In genomic region chr20:23441850-23442313, GRCh38 we compare ENCODE assay signal across 8 cellular contexts. TPM values are rescaled to one million over a fixed set of nuclear protein-coding genes. Genes with fewer than 3 reads are reported as not detected.
DNase-seq lines count a peak whose midpoint lies in the region; ATAC-seq, FAIRE-seq and TF ChIP-seq lines count a peak whose summit lies in the region.

No MANE protein-coding gene starts in this region.

- no peak for TF ChIP-seq POLR2A in GM12878 (IDR thresholded peaks at IDR 0.05; ENCODE audit: low read depth, low read length)

- H3K27me3 ChIP-seq in H7 (ENCODE audit: control insufficient read depth, insufficient read depth, low read length) (0 out of 2 replicates have a peak, but pooled peaks cover 2% of the 10 kb centered on the region), GM12878 (replicated peaks in 1 of 2; ENCODE audit: control insufficient read depth in 2 of 2, insufficient read depth in 2 of 2, low read length in 1 of 2) (no peaks in the 10 kb centered on the region), smooth muscle cell (ENCODE audit: low read depth) (no peaks in the 10 kb centered on the region)

- no peak overlapping the region for H3K4me3 Mint-ChIP-seq in T-helper 2 cell treated with Interferon-gamma antibody and Interleukin-4, amounts not matched to agents 5 μg/mL and 100 μg/mL, for 36 hours

- H3K4me2 ChIP-seq in GM12878 (ENCODE audit: control insufficient read depth, insufficient read depth) (no peak overlapping the region), smooth muscle cell (no peak overlapping the region)

- SMC1A ChIA-PET in GM12878 (lab: Charles Lee; ENCODE audit: uncharacterized antibody, unreplicated experiment): interaction anchor here (1.0 to 1.8 kb wide), 6 partner anchors 92 to 202 kb away, joined by 3 to 6 read pairs (median 4); no protein-coding TSS in a partner anchor

- H3K36me3 ChIP-seq in H7 (replicated peaks; ENCODE audit: control insufficient read depth, insufficient read depth, low read length) (no peaks in the 10 kb centered on the region), GM12878 (ENCODE audit: control insufficient read depth in 2 of 2, insufficient read depth in 2 of 2, low read length in 1 of 2) (no peaks in the 10 kb centered on the region), smooth muscle cell (ENCODE audit: low read depth) (no peaks in the 10 kb centered on the region)

- ATAC-seq in GM12878: peak; percentile 89
- no peak for ATAC-seq in GM21367 (IDR thresholded peaks at IDR 0.05; ENCODE audit: unreplicated experiment)

- no peaks in the 10 kb centered on the region for H4K20me1 ChIP-seq in GM12878 (ENCODE audit: control insufficient read depth, insufficient read depth)
- H4K20me1 ChIP-seq in smooth muscle cell (ENCODE audit: low read depth): no peaks in the 10 kb centered on the region

- no peak overlapping the region for H3K27ac Mint-ChIP-seq in T-helper 2 cell treated with Interferon-gamma antibody and Interleukin-4, amounts not matched to agents 5 μg/mL and 100 μg/mL, for 36 hours

- DNase-seq in ELF-1 (ENCODE audit: low read depth, low spot score) (peak; percentile 93), H7 (peak; percentile 91), NCI-H1092 (lab: John Stamatoyannopoulos, UW) (peak; percentile 71), GM12878 (ENCODE audit: low read depth, low spot score) (peak; percentile 43), iPS DF 4.7 (ENCODE audit: extremely low read depth, low spot score) (peak; percentile 93), smooth muscle cell (lab: John Stamatoyannopoulos, UW; ENCODE audit: unreplicated experiment) (peak; percentile 36)
- DNase-seq in T-helper 2 cell treated with Interferon-gamma antibody and Interleukin-4, amounts not matched to agents 5 μg/mL and 100 μg/mL, for 36 hours (ENCODE audit: low spot score): peak; percentile 44

- no peaks in the 10 kb centered on the region for H3K4me1 Mint-ChIP-seq in T-helper 2 cell treated with Interferon-gamma antibody and Interleukin-4, amounts not matched to agents 5 μg/mL and 100 μg/mL, for 36 hours (ENCODE audit: low read depth)

- TF ChIP-seq CTCF in GM12878 (IDR thresholded peaks at IDR 0.05 in 2 of 3, conservative IDR thresholded peaks at IDR 0.05 in 1 of 3; ENCODE audit: control insufficient read depth in 2 of 3, extremely low read depth in 1 of 3, insufficient read depth in 1 of 3, low read depth in 3 of 3, low read length in 3 of 3) (peak; percentile 86 to 89 (median 88)), smooth muscle cell (IDR thresholded peaks at IDR 0.05; ENCODE audit: borderline replicate concordance, insufficient read depth, poor library complexity, severe bottlenecking) (peak; percentile 82)

- TF ChIP-seq RAD21 in GM12878 (IDR thresholded peaks at IDR 0.05; ENCODE audit: insufficient read depth, low read depth, low read length): peak; percentile 80

- H3K79me2 ChIP-seq in GM12878 (ENCODE audit: control insufficient read depth, insufficient read depth, low read length): no peaks in the 10 kb centered on the region
- no peaks in the 10 kb centered on the region for H3K79me2 ChIP-seq in smooth muscle cell (ENCODE audit: low read depth)

- CTCF ChIA-PET in GM12878 (lab: Yijun Ruan, JAX): interaction anchor here (0.7 to 4.1 kb wide), 15 partner anchors 17 to 750 kb away, joined by 3 to 44 read pairs (median 5); partner anchors contain the start of genes CST9 and NXT1

- H3K9me3 ChIP-seq in GM12878 (replicated peaks; ENCODE audit: control insufficient read depth, insufficient read depth, low read length) (no peaks in the 10 kb centered on the region), smooth muscle cell (replicated peaks; ENCODE audit: low read depth) (no peaks in the 10 kb centered on the region)

- POLR2A ChIA-PET in GM12878 (lab: Charles Lee): no interaction called here

- in situ Hi-C loops in GM12878 (cut with MboI): no loop called here

- H3K4me1 ChIP-seq in GM12878 (ENCODE audit: control insufficient read depth, insufficient read depth, low read length): peaks cover 3% of the 10 kb centered on the region; the same call in 1 of the 2 replicates
- no peaks in the 10 kb centered on the region for H3K4me1 ChIP-seq in smooth muscle cell (ENCODE audit: low read depth)

- FAIRE-seq in GM12878 (lab: Jason Lieb, UNC): peak; percentile 80

- no peaks in the 10 kb centered on the region for H3F3A ChIP-seq in smooth muscle cell (ENCODE audit: low read depth)

- no peak overlapping the region for H2AFZ ChIP-seq in GM12878 (ENCODE audit: control insufficient read depth, low read depth, low read length)
- no peak overlapping the region for H2AFZ ChIP-seq in smooth muscle cell (ENCODE audit: low read depth)

- H3K9ac ChIP-seq in GM12878 (ENCODE audit: control insufficient read depth, insufficient read depth, low read length) (no peak overlapping the region), smooth muscle cell (ENCODE audit: low read depth) (no peak overlapping the region)

- intact Hi-C loops in GM12878 (cut with micrococcal nuclease; ENCODE audit: unreplicated experiment): loop anchor here (1.0 to 5.0 kb wide), 2 partner anchors 164 to 225 kb away; no protein-coding TSS in a partner anchor

- H3K4me3 ChIP-seq in H7 (ENCODE audit: insufficient read depth, low read depth, low read length): no peak overlapping the region
- no peak overlapping the region for H3K4me3 ChIP-seq in GM12878
- H3K4me3 ChIP-seq in smooth muscle cell: no peak overlapping the region

- no peaks in the 10 kb centered on the region for H3K36me3 Mint-ChIP-seq in T-helper 2 cell treated with Interferon-gamma antibody and Interleukin-4, amounts not matched to agents 5 μg/mL and 100 μg/mL, for 36 hours (ENCODE audit: low read depth)

- H3K27ac ChIP-seq in GM12878 (ENCODE audit: control insufficient read depth, insufficient read depth) (no peak overlapping the region), smooth muscle cell (ENCODE audit: low read depth) (no peak overlapping the region)

- BruUV-seq in GM12878 (replicated peaks; lab: Mats Ljungman, UMichigan): no TSS peak

- RAD21 ChIA-PET in GM12878 (lab: Charles Lee; ENCODE audit: unreplicated experiment): interaction anchor here (0.9 to 3.5 kb wide), 6 partner anchors 21 to 168 kb away, joined by 3 to 15 read pairs (median 4); partner anchors contain the start of genes CST9, NAPB and NXT1

- under 1% methylated on average over 8 of the region's 8 CpGs for WGBS in GM12878 (ENCODE audit: insufficient coverage, insufficient replicate concordance, low lambda C conversion rate, missing lambda C conversion rate)
- WGBS in smooth muscle cell (ENCODE audit: low lambda C conversion rate): 25% methylated on average over 8 of the region's 8 CpGs

- no peaks in the 10 kb centered on the region for H3K9me3 Mint-ChIP-seq in T-helper 2 cell treated with Interferon-gamma antibody and Interleukin-4, amounts not matched to agents 5 μg/mL and 100 μg/mL, for 36 hours

- H3K27me3 Mint-ChIP-seq in T-helper 2 cell treated with Interferon-gamma antibody and Interleukin-4, amounts not matched to agents 5 μg/mL and 100 μg/mL, for 36 hours (ENCODE audit: low read depth): peaks cover 2% of the 10 kb centered on the region

- TF ChIP-seq EP300 in GM12878 (IDR thresholded peaks at IDR 0.05; ENCODE audit: borderline replicate concordance in 1 of 2, control insufficient read depth in 1 of 2, low read depth in 2 of 2, low read length in 2 of 2): no peak

RNA-seq across cellular contexts. Expression of gene CSTL1, which starts 2.4 kb away (rescaled TPM):
- not detected in 2 replicates for total RNA-seq in H7 (2014; rRNA removed; shearing (Covaris generic))
- not detected in 2 replicates for total RNA-seq in GM12878 (2013; cell fraction: nucleolus; rRNA removed)
- total RNA-seq in GM12878 (2014; rRNA removed) (not detected in 2 replicates), GM12878 (2014; rRNA removed; fragmentation: Illumina TruSeq; extraction: Trizol) (not detected in 2 replicates), GM12878 (2021) (not detected in 2 replicates), smooth muscle cell (not detected in 2 replicates)
- polyA plus RNA-seq in GM12878 (2011; ENCODE audit: low read depth): not detected
- polyA plus RNA-seq in GM12878 (2011; rRNA removed) (not detected in 2 replicates), GM12878 (2014; fragmentation: Illumina TruSeq; extraction: Trizol) (not detected in 2 replicates), GM12878 (2014; fragmentation: Nextera tagmentation; extraction: Ambion mirVana) (not detected), GM12878 (2014; rRNA removed) (not detected in 2 replicates), GM12878 (2016; fragmentation: Nextera tagmentation; extraction: Ambion mirVana) (not detected), smooth muscle cell (not detected in 2 replicates)
- polyA plus RNA-seq in GM12878 (2011; cell fraction: cytosol; rRNA removed): not detected in 2 replicates
- not detected in 2 replicates for polyA plus RNA-seq in GM12878 (2011; cell fraction: nucleus; rRNA removed)
- polyA plus RNA-seq in GM12878 (2012): not detected in 2 replicates
- not detected in 2 replicates for polyA minus RNA-seq in GM12878 (2011; rRNA and poly(A)+ RNA removed)
- not detected in 2 replicates for polyA minus RNA-seq in GM12878 (2011; cell fraction: cytosol; rRNA and poly(A)+ RNA removed)
- polyA minus RNA-seq in GM12878 (2011; cell fraction: nucleus; rRNA and poly(A)+ RNA removed): not detected in 2 replicates

RNA-seq across cellular contexts. Expression of gene CST11, which starts 10.8 kb away (rescaled TPM):
- total RNA-seq in H7 (2014; rRNA removed; shearing (Covaris generic)): 0.55 TPM in 1 of 2 replicates, not detected in the other
- not detected in 2 replicates for total RNA-seq in GM12878 (2013; cell fraction: nucleolus; rRNA removed)
- total RNA-seq in GM12878 (2014; rRNA removed) (not detected in 2 replicates), GM12878 (2014; rRNA removed; fragmentation: Illumina TruSeq; extraction: Trizol) (not detected in 2 replicates), GM12878 (2021) (not detected in 2 replicates), smooth muscle cell (not detected in 2 replicates)
- polyA plus RNA-seq in GM12878 (2011; ENCODE audit: low read depth): not detected
- polyA plus RNA-seq in GM12878 (2011; rRNA removed) (0.33 and 0.35 TPM in 2 replicates), GM12878 (2014; fragmentation: Illumina TruSeq; extraction: Trizol) (not detected in 2 replicates), GM12878 (2014; fragmentation: Nextera tagmentation; extraction: Ambion mirVana) (not detected), GM12878 (2014; rRNA removed) (not detected in 2 replicates), GM12878 (2016; fragmentation: Nextera tagmentation; extraction: Ambion mirVana) (not detected), smooth muscle cell (not detected in 2 replicates)
- 0.27 and 0.39 TPM in 2 replicates for polyA plus RNA-seq in GM12878 (2011; cell fraction: cytosol; rRNA removed)
- not detected in 2 replicates for polyA plus RNA-seq in GM12878 (2011; cell fraction: nucleus; rRNA removed)
- not detected in 2 replicates for polyA plus RNA-seq in GM12878 (2012)
- polyA minus RNA-seq in GM12878 (2011; rRNA and poly(A)+ RNA removed): not detected in 2 replicates
- polyA minus RNA-seq in GM12878 (2011; cell fraction: cytosol; rRNA and poly(A)+ RNA removed): not detected in 2 replicates
- not detected in 2 replicates for polyA minus RNA-seq in GM12878 (2011; cell fraction: nucleus; rRNA and poly(A)+ RNA removed)

RNA-seq across cellular contexts. Expression of gene NAPB, which starts 20.6 kb away (rescaled TPM):
- total RNA-seq in H7 (2014; rRNA removed; shearing (Covaris generic)): 4.8 and 11.8 TPM in 2 replicates
- 84.8 and 86.2 TPM in 2 replicates for total RNA-seq in GM12878 (2013; cell fraction: nucleolus; rRNA removed)
- total RNA-seq in GM12878 (2014; rRNA removed): 7.2 and 8.8 TPM in 2 replicates
- 7.1 and 8.6 TPM in 2 replicates for total RNA-seq in GM12878 (2014; rRNA removed; fragmentation: Illumina TruSeq; extraction: Trizol)
- total RNA-seq in GM12878 (2021): 6.6 and 8.5 TPM in 2 replicates
- 5.3 TPM for polyA plus RNA-seq in GM12878 (2011; ENCODE audit: low read depth)
- polyA plus RNA-seq in GM12878 (2011; rRNA removed): 15.9 and 23.1 TPM in 2 replicates
- polyA plus RNA-seq in GM12878 (2011; cell fraction: cytosol; rRNA removed): 4.6 and 4.8 TPM in 2 replicates
- polyA plus RNA-seq in GM12878 (2011; cell fraction: nucleus; rRNA removed): 26.9 and 33.7 TPM in 2 replicates
- 7.8 and 9.9 TPM in 2 replicates for polyA plus RNA-seq in GM12878 (2012)
- polyA plus RNA-seq in GM12878 (2014; fragmentation: Illumina TruSeq; extraction: Trizol): 8.0 and 10.8 TPM in 2 replicates
- polyA plus RNA-seq in GM12878 (2014; fragmentation: Nextera tagmentation; extraction: Ambion mirVana): 1 to 10 TPM; 2.1 to 2.3 TPM
- polyA plus RNA-seq in GM12878 (2014; rRNA removed): 9.2 and 10.2 TPM in 2 replicates
- 1 to 10 TPM; 6.0 to 7.2 TPM for polyA plus RNA-seq in GM12878 (2016; fragmentation: Nextera tagmentation; extraction: Ambion mirVana)
- polyA minus RNA-seq in GM12878 (2011; rRNA and poly(A)+ RNA removed): 7.1 and 12.4 TPM in 2 replicates
- polyA minus RNA-seq in GM12878 (2011; cell fraction: cytosol; rRNA and poly(A)+ RNA removed): 3.9 and 4.6 TPM in 2 replicates
- 14.0 and 16.9 TPM in 2 replicates for polyA minus RNA-seq in GM12878 (2011; cell fraction: nucleus; rRNA and poly(A)+ RNA removed)
- total RNA-seq in smooth muscle cell: 4.9 and 11.4 TPM in 2 replicates
- 0.65 and 4.5 TPM in 2 replicates for polyA plus RNA-seq in smooth muscle cell

RNA-seq across cellular contexts. Expression of gene CST8, which starts 49.0 kb away (rescaled TPM):
- not detected in 2 replicates for total RNA-seq in H7 (2014; rRNA removed; shearing (Covaris generic))
- not detected in 2 replicates for total RNA-seq in GM12878 (2013; cell fraction: nucleolus; rRNA removed)
- not detected in 2 replicates for total RNA-seq in GM12878 (2014; rRNA removed)
- total RNA-seq in GM12878 (2014; rRNA removed; fragmentation: Illumina TruSeq; extraction: Trizol): not detected in 2 replicates
- total RNA-seq in GM12878 (2021): not detected in 2 replicates
- not detected for polyA plus RNA-seq in GM12878 (2011; ENCODE audit: low read depth)
- polyA plus RNA-seq in GM12878 (2011; rRNA removed): not detected in 2 replicates
- polyA plus RNA-seq in GM12878 (2011; cell fraction: cytosol; rRNA removed): not detected in 2 replicates
- polyA plus RNA-seq in GM12878 (2011; cell fraction: nucleus; rRNA removed): not detected in 2 replicates
- polyA plus RNA-seq in GM12878 (2012): not detected in 2 replicates
- polyA plus RNA-seq in GM12878 (2014; fragmentation: Illumina TruSeq; extraction: Trizol): not detected in 2 replicates
- polyA plus RNA-seq in GM12878 (2014; fragmentation: Nextera tagmentation; extraction: Ambion mirVana): not detected
- not detected in 2 replicates for polyA plus RNA-seq in GM12878 (2014; rRNA removed)
- polyA plus RNA-seq in GM12878 (2016; fragmentation: Nextera tagmentation; extraction: Ambion mirVana): not detected
- not detected in 2 replicates for polyA minus RNA-seq in GM12878 (2011; rRNA and poly(A)+ RNA removed)
- not detected in 2 replicates for polyA minus RNA-seq in GM12878 (2011; cell fraction: cytosol; rRNA and poly(A)+ RNA removed)
- not detected in 2 replicates for polyA minus RNA-seq in GM12878 (2011; cell fraction: nucleus; rRNA and poly(A)+ RNA removed)
- total RNA-seq in smooth muscle cell: not detected in 2 replicates
- polyA plus RNA-seq in smooth muscle cell: not detected in 2 replicates

Comparison
In these comparisons a context has a peak if more than half of its experiments do, and no peak if none do; other contexts are left out.
1. DNase-seq: peak in every context shown above with its lines; median percentile 93 in ELF-1; 93 in iPS DF 4.7; 91 in H7; 71 in NCI-H1092; 44 in T-helper 2 cell treated with Interferon-gamma antibody and Interleukin-4, amounts not matched to agents 5 μg/mL and 100 μg/mL, for 36 hours; 43 in GM12878; 36 in smooth muscle cell.